In genomic region chr13:37443538-37443937, GRCh38 we compare ENCODE assay signal across 17 cellular contexts.
DNase-seq lines count a peak whose midpoint lies in the region; ATAC-seq and TF ChIP-seq lines count a peak whose summit lies in the region.
"Had no signal": no experiment of that assay in that cellular context is flagged by ENCODE, and none has a peak within 500 bp of the region (broad histone marks: within the 10 kb centered on the region; RNA-seq: fewer than 3 reads in every experiment).

No MANE protein-coding gene starts in this region.

- H3K9me3 Mint-ChIP-seq in mesothelial cell of epicardium, result peaks cover 16% of the 10 kb centered on the region
- H3K9me3 Mint-ChIP-seq: GM23338 had no signal

- H3K4me1 ChIP-seq in osteoblast (ENCODE audit: insufficient read depth, low read length), result peaks cover 25% of the 10 kb centered on the region

- H3K4me3 ChIP-seq in osteoblast (ENCODE audit: insufficient read depth, low read length), result no peak overlapping the region
- H3K4me3 ChIP-seq: GM23338 had no signal

- TF ChIP-seq CTCF in osteoblast (IDR thresholded peaks at IDR 0.05; ENCODE audit: extremely low read depth, low read depth, low read length), result no peak
- no peak for TF ChIP-seq CTCF in mesothelial cell of epicardium (IDR thresholded peaks at IDR 0.05; ENCODE audit: unreplicated experiment)

- ATAC-seq in GM21447 (IDR thresholded peaks at IDR 0.05; ENCODE audit: unreplicated experiment), result no peak
- no peak for ATAC-seq in HG02588 (IDR thresholded peaks at IDR 0.05; ENCODE audit: unreplicated experiment)
- ATAC-seq: GM23338 had no signal

- H3K4me2 ChIP-seq in osteoblast (ENCODE audit: insufficient read depth, low read length), result peak overlapping the region; percentile 9
- H3K4me2 ChIP-seq: GM23338, SK-N-SH had no signal

- no peaks in the 10 kb centered on the region for H3K9me3 ChIP-seq in osteoblast (ENCODE audit: low read depth, low read length)
- H3K9me3 ChIP-seq: SK-N-SH had no signal

- no peaks in the 10 kb centered on the region for H3K36me3 ChIP-seq in osteoblast (ENCODE audit: insufficient read depth, low read length)

- H2AFZ ChIP-seq in osteoblast (ENCODE audit: low read length), result peak overlapping the region; percentile 83
- H2AFZ ChIP-seq: GM23338 had no signal

- peak; percentile 63 for DNase-seq in AG20443 (ENCODE audit: low spot score)
- peak; percentile 4 for DNase-seq in RPMI7951 (ENCODE audit: low read depth)
- peak; percentile 63 for DNase-seq in fibroblast of gingiva (ENCODE audit: low read depth)
- peak; percentile 44 for DNase-seq in osteoblast (ENCODE audit: insufficient read length, low spot score, missing footprints)
- no peak for DNase-seq in mesothelial cell of epicardium (ENCODE audit: low spot score in 2 of 2, unreplicated experiment in 2 of 2)
- DNase-seq in anterior cingulate cortex (lab: John Stamatoyannopoulos, UW), result no peak
- DNase-seq: activated CD4-positive, alpha-beta memory T cell treated with anti-CD3 and anti-CD28 coated beads, Interleukin-2, amount 10 ng/mL, durations not matched to agents 7 days and 5 days; DMS79 treated with DMSO at 0.1 percent for 48 hours; hippocampal formation; NCI-H2029 treated with DMSO at 0.1 percent for 48 hours; NCI-H524 treated with DMSO at 0.1 percent for 48 hours; OCI-M1; SK-N-SH; stimulated activated naive CD4-positive, alpha-beta T cell treated with Interleukin-2 at 50 U/mL for 16 hours had no signal

- no peak overlapping the region for H3K4me3 Mint-ChIP-seq in mesothelial cell of epicardium
- H3K4me3 Mint-ChIP-seq: activated CD4-positive, alpha-beta memory T cell treated with anti-CD3 and anti-CD28 coated beads, Interleukin-2, amount 10 ng/mL, durations not matched to agents 7 days and 5 days; GM23338 had no signal

- no peaks in the 10 kb centered on the region for H3K27me3 Mint-ChIP-seq in mesothelial cell of epicardium (ENCODE audit: low read depth)
- H3K27me3 Mint-ChIP-seq: activated CD4-positive, alpha-beta memory T cell treated with anti-CD3 and anti-CD28 coated beads, Interleukin-2, amount 10 ng/mL, durations not matched to agents 7 days and 5 days had no signal

- H3K4me1 Mint-ChIP-seq in mesothelial cell of epicardium, result no peaks in the 10 kb centered on the region
- H3K4me1 Mint-ChIP-seq: activated CD4-positive, alpha-beta memory T cell treated with anti-CD3 and anti-CD28 coated beads, Interleukin-2, amount 10 ng/mL, durations not matched to agents 7 days and 5 days; GM23338 had no signal

- no peak overlapping the region for H3K27ac Mint-ChIP-seq in mesothelial cell of epicardium
- H3K27ac Mint-ChIP-seq: activated CD4-positive, alpha-beta memory T cell treated with anti-CD3 and anti-CD28 coated beads, Interleukin-2, amount 10 ng/mL, durations not matched to agents 7 days and 5 days; GM23338 had no signal

- H3K36me3 Mint-ChIP-seq in mesothelial cell of epicardium, result no peaks in the 10 kb centered on the region

- H3K79me2 ChIP-seq in osteoblast (ENCODE audit: insufficient read depth, low read length), result no peaks in the 10 kb centered on the region

- H4K20me1 ChIP-seq in osteoblast (ENCODE audit: insufficient read depth, low read length), result no peaks in the 10 kb centered on the region

- peak overlapping the region; percentile 96 for H3K27ac ChIP-seq in osteoblast (ENCODE audit: low read depth, low read length)

- no peaks in the 10 kb centered on the region for H3K27me3 ChIP-seq in osteoblast (ENCODE audit: insufficient read depth, low read length)

Comparison
In these comparisons a context has a peak if more than half of its experiments do, and no peak if none do; other contexts are left out.
1. DNase-seq: peak in AG20443 (single experiment), RPMI7951 (single experiment), fibroblast of gingiva (single experiment) and osteoblast (single experiment); none in mesothelial cell of epicardium (0 of 2) and anterior cingulate cortex (0 of 58).